ENCODE assay signal across 21 cellular contexts in the genomic region with DNA sequence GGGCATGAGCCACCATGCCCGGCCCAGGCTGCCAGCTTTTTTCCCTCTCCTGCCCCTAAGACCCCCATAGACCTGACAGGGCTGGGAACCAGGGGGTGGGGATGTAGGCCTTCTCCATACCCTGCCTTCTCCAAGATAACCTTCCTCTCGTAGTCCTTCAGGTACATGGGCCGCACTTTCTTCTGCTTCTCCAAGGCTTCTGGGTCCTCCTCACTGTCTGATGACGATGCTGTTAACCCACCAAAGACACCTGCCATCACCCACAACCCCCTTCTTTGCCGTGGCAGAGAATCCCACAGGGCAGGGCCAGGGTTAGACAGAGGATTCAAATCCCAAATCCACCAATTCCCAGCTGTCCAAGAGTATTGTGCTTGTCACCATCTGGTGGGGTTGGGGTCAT. TPM values are rescaled to one million over a fixed set of nuclear protein-coding genes. Genes with fewer than 3 reads are reported as not detected.
"Had no signal": no experiment of that assay in that cellular context is flagged by ENCODE, and none has a peak within 500 bp of the region (broad histone marks: within the 10 kb centered on the region; RNA-seq: fewer than 3 reads in every experiment).

No MANE protein-coding gene starts in this region.

- H3K9me3 Mint-ChIP-seq: activated B cell treated with CpG ODN at 0.5 μM for 24 hours; activated CD4-positive, alpha-beta memory T cell treated with anti-CD3 and anti-CD28 coated beads for 36 hours; activated naive CD4-positive, alpha-beta T cell treated with anti-CD3 and anti-CD28 coated beads, Interleukin-2, amount 50 U/mL, for 24 hours; central memory CD8-positive, alpha-beta T cell; natural killer cell; stimulated activated memory B cell treated with anti-CD40 and anti-IgM and Interleukin-4, amounts not matched to agents 10 μg/mL and 1 μg/mL and 100 μg/mL, for 72 hours; T-helper 2 cell treated with Interferon-gamma antibody and Interleukin-4, amounts not matched to agents 5 μg/mL and 100 μg/mL, for 36 hours had no signal

- H3K4me3 Mint-ChIP-seq: activated B cell treated with CpG ODN at 0.5 μM for 24 hours; activated CD4-positive, alpha-beta memory T cell treated with anti-CD3 and anti-CD28 coated beads for 36 hours; activated naive CD4-positive, alpha-beta T cell treated with anti-CD3 and anti-CD28 coated beads, Interleukin-2, amount 50 U/mL, for 24 hours; central memory CD8-positive, alpha-beta T cell; natural killer cell; stimulated activated memory B cell treated with anti-CD40 and anti-IgM and Interleukin-4, amounts not matched to agents 10 μg/mL and 1 μg/mL and 100 μg/mL, for 72 hours; T-helper 2 cell treated with Interferon-gamma antibody and Interleukin-4, amounts not matched to agents 5 μg/mL and 100 μg/mL, for 36 hours had no signal

- H3K27ac Mint-ChIP-seq: activated CD4-positive, alpha-beta memory T cell treated with anti-CD3 and anti-CD28 coated beads for 36 hours; activated naive CD4-positive, alpha-beta T cell treated with anti-CD3 and anti-CD28 coated beads, Interleukin-2, amount 50 U/mL, for 24 hours; natural killer cell; stimulated activated memory B cell treated with anti-CD40 and anti-IgM and Interleukin-4, amounts not matched to agents 10 μg/mL and 1 μg/mL and 100 μg/mL, for 72 hours; T-helper 2 cell treated with Interferon-gamma antibody and Interleukin-4, amounts not matched to agents 5 μg/mL and 100 μg/mL, for 36 hours had no signal

- DNase-seq: activated B cell treated with CpG ODN at 0.5 μM for 24 hours; activated CD4-positive, alpha-beta memory T cell treated with anti-CD3 and anti-CD28 coated beads for 36 hours; activated CD4-positive, alpha-beta T cell treated with anti-CD3 and anti-CD28 coated beads for 4 hours; activated T-cell treated with anti-CD3 and anti-CD28 coated beads for 4 hours; colonic mucosa; effector CD4-positive, alpha-beta T cell; gastrocnemius medialis; head of caudate nucleus; lower lobe of right lung; natural killer cell; sigmoid colon; stimulated activated CD4-positive, alpha-beta T cell treated with anti-CD3 and anti-CD28 coated beads, Interleukin-4, amount 100 ng/mL, for 4 hours; thyroid gland had no signal

- H3K4me3 ChIP-seq: ascending aorta, colonic mucosa, gastrocnemius medialis, lower lobe of right lung, sigmoid colon, thyroid gland had no signal

- H3K36me3 Mint-ChIP-seq: natural killer cell had no signal

- H3K27me3 Mint-ChIP-seq: activated B cell treated with CpG ODN at 0.5 μM for 24 hours; activated CD4-positive, alpha-beta memory T cell treated with anti-CD3 and anti-CD28 coated beads for 36 hours; activated naive CD4-positive, alpha-beta T cell treated with anti-CD3 and anti-CD28 coated beads, Interleukin-2, amount 50 U/mL, for 24 hours; central memory CD8-positive, alpha-beta T cell; stimulated activated memory B cell treated with anti-CD40 and anti-IgM and Interleukin-4, amounts not matched to agents 10 μg/mL and 1 μg/mL and 100 μg/mL, for 72 hours had no signal

- ATAC-seq: esophagus mucosa; gastrocnemius medialis; lower lobe of right lung; natural killer cell; stimulated activated memory B cell treated with anti-CD40 and anti-IgM and Interleukin-4, amounts not matched to agents 10 μg/mL and 1 μg/mL and 100 μg/mL, for 72 hours had no signal

- H3K27me3 ChIP-seq: ascending aorta, colonic mucosa, gastrocnemius medialis, neutrophil, sigmoid colon, thyroid gland had no signal

- H3K9me3 ChIP-seq: ascending aorta, colonic mucosa, gastrocnemius medialis, lower lobe of right lung, neutrophil, sigmoid colon, thyroid gland had no signal

- H3K27ac ChIP-seq: ascending aorta, colonic mucosa, gastrocnemius medialis, lower lobe of right lung, neutrophil, parathyroid adenoma, sigmoid colon, thyroid gland had no signal

RNA-seq across cellular contexts. Expression of a gene that starts 24.5 kb away (rescaled TPM):
- total RNA-seq: activated B cell treated with CpG ODN at 0.5 μM for 24 hours; activated CD4-positive, alpha-beta memory T cell treated with anti-CD3 and anti-CD28 coated beads for 36 hours; ascending aorta had no signal

RNA-seq across cellular contexts. Expression of a gene that starts 45.4 kb away (rescaled TPM):
- total RNA-seq: activated B cell treated with CpG ODN at 0.5 μM for 24 hours, colonic mucosa, gastrocnemius medialis, sigmoid colon had no signal
